Comparison of ENCODE assay signal across 12 cellular contexts in genomic region chr3:72353236-72354105, GRCh38.
"Had no signal": no experiment of that assay in that cellular context is flagged by ENCODE, and none has a peak within 500 bp of the region (broad histone marks: within the 10 kb centered on the region; RNA-seq: fewer than 3 reads in every experiment).

No MANE protein-coding gene starts in this region.

- ATAC-seq: activated T-cell treated with anti-CD3 and anti-CD28 coated beads, Interleukin-2, amount 50 U/mL, for 72 hours; gastroesophageal sphincter; right cardiac atrium had no signal

- H3K4me1 Mint-ChIP-seq: activated B cell treated with CpG ODN at 0.5 μM for 24 hours had no signal

- H3K4me3 Mint-ChIP-seq: activated B cell treated with CpG ODN at 0.5 μM for 24 hours; activated naive CD8-positive, alpha-beta T cell treated with anti-CD3 and anti-CD28 coated beads, Interleukin-2, amount 10 ng/mL, durations not matched to agents 7 days and 5 days; activated T-cell treated with anti-CD3 and anti-CD28 coated beads, Interleukin-2, amount 50 U/mL, for 72 hours; naive B cell; T-helper 1 cell treated with Interleukin-12 subunit alpha and Interleukin-12 subunit beta and Interleukin-4 antibody, amounts not matched to agents 30 μg/mL and 1 μg/mL, for 36 hours had no signal

- H3K27me3 ChIP-seq: gastroesophageal sphincter had no signal

- H3K9me3 Mint-ChIP-seq: activated B cell treated with CpG ODN at 0.5 μM for 24 hours; naive B cell; T-helper 1 cell treated with Interleukin-12 subunit alpha and Interleukin-12 subunit beta and Interleukin-4 antibody, amounts not matched to agents 30 μg/mL and 1 μg/mL, for 36 hours had no signal

- H3K27ac ChIP-seq: gastroesophageal sphincter had no signal

- H3K9me3 ChIP-seq: gastroesophageal sphincter had no signal

- H3K27ac Mint-ChIP-seq: activated B cell treated with CpG ODN at 0.5 μM for 24 hours; activated naive CD8-positive, alpha-beta T cell treated with anti-CD3 and anti-CD28 coated beads, Interleukin-2, amount 10 ng/mL, durations not matched to agents 7 days and 5 days; activated T-cell treated with anti-CD3 and anti-CD28 coated beads, Interleukin-2, amount 50 U/mL, for 72 hours; T-helper 1 cell treated with Interleukin-12 subunit alpha and Interleukin-12 subunit beta and Interleukin-4 antibody, amounts not matched to agents 30 μg/mL and 1 μg/mL, for 36 hours had no signal

- H3K36me3 ChIP-seq: gastroesophageal sphincter had no signal

- H3K36me3 Mint-ChIP-seq: activated naive CD8-positive, alpha-beta T cell treated with anti-CD3 and anti-CD28 coated beads, Interleukin-2, amount 10 ng/mL, durations not matched to agents 7 days and 5 days had no signal

- H3K4me3 ChIP-seq: gastroesophageal sphincter had no signal

- DNase-seq: activated B cell treated with CpG ODN at 0.5 μM for 24 hours; activated CD4-positive, alpha-beta T cell treated with anti-CD3 and anti-CD28 coated beads, Interleukin-2, amount 50 U/mL, for 1 hour; activated naive CD8-positive, alpha-beta T cell treated with anti-CD3 and anti-CD28 coated beads, Interleukin-2, amount 10 ng/mL, durations not matched to agents 7 days and 5 days; activated T-cell treated with anti-CD3 and anti-CD28 coated beads, Interleukin-2, amount 50 U/mL, for 72 hours; aorta; kidney glomerular epithelial cell; naive B cell; right cardiac atrium; stimulated activated CD4-positive, alpha-beta T cell treated with anti-CD3 and anti-CD28 coated beads, Interleukin-1b, Interleukin-23, amount 100 ng/mL, for 48 hours; stimulated activated naive CD4-positive, alpha-beta T cell treated with Interleukin-2 at 50 U/mL for 16 hours had no signal
